ENCODE assay signal across 2 cellular contexts in genomic region chr1:95659166-95659565, GRCh38.
TF ChIP-seq lines count a peak whose summit lies in the region.

No MANE protein-coding gene starts in this region.

TF ChIP-seq in IMR-90, 13 proteins besides CTCF, POLR2A, EP300 and RAD21:
- TF ChIP-seq RCOR1 (IDR thresholded peaks at IDR 0.05; ENCODE audit: insufficient replicate concordance, low read length): no peak
- no peak for TF ChIP-seq CHD1 (IDR thresholded peaks at IDR 0.05; ENCODE audit: low read depth, low read length)
- no peak for TF ChIP-seq MXI1 (IDR thresholded peaks at IDR 0.05; ENCODE audit: borderline replicate concordance, low read depth, low read length)
- no peak for TF ChIP-seq USF2 (IDR thresholded peaks at IDR 0.05; ENCODE audit: low read depth, low read length)
- TF ChIP-seq FOS (IDR thresholded peaks at IDR 0.05; ENCODE audit: low read depth, low read length): no peak
- peak; percentile 83 for TF ChIP-seq CEBPB (IDR thresholded peaks at IDR 0.05; ENCODE audit: low read depth, low read length)
- no peak for TF ChIP-seq NFE2L2 (IDR thresholded peaks at IDR 0.05; ENCODE audit: low read depth, low read length)

TF ChIP-seq in H1, 55 proteins besides CTCF, POLR2A, EP300 and RAD21:
- TF ChIP-seq CEBPB (IDR thresholded peaks at IDR 0.05; ENCODE audit: low read depth, low read length): peak; percentile 78
- no peak for TF ChIP-seq TCF12 (IDR thresholded peaks at IDR 0.05; ENCODE audit: low read depth, low read length)
